In genomic region chr2:69227717-69228116, GRCh38 we compare ENCODE assay signal across 16 cellular contexts.
DNase-seq lines count a peak whose midpoint lies in the region; ATAC-seq and TF ChIP-seq lines count a peak whose summit lies in the region.
"Had no signal": no experiment of that assay in that cellular context is flagged by ENCODE, and none has a peak within 500 bp of the region (broad histone marks: within the 10 kb centered on the region; RNA-seq: fewer than 3 reads in every experiment).

No MANE protein-coding gene starts in this region.

- H3K27ac Mint-ChIP-seq in GM23338, result no peak overlapping the region
- H3K27ac Mint-ChIP-seq: H9 had no signal

- H3K9me3 ChIP-seq in Karpas-422 (ENCODE audit: low read length) (no peaks in the 10 kb centered on the region), mammary epithelial cell (replicated peaks; ENCODE audit: insufficient read depth, low read length) (no peaks in the 10 kb centered on the region), heart left ventricle (no peaks in the 10 kb centered on the region), hepatocyte (ENCODE audit: low read depth) (no peaks in the 10 kb centered on the region)
- H3K9me3 ChIP-seq: SJCRH30 had no signal

- TF ChIP-seq POLR2A in heart left ventricle (IDR thresholded peaks at IDR 0.05), result no peak

- H3K18ac ChIP-seq in mesendoderm (ENCODE audit: low read length), result no peak overlapping the region

- H3K4me2 ChIP-seq in GM23338, result no peak overlapping the region
- H3K4me2 ChIP-seq in Karpas-422 (ENCODE audit: low read depth, low read length, poor library complexity, severe bottlenecking), result no peak overlapping the region
- H3K4me2 ChIP-seq in mammary epithelial cell (ENCODE audit: insufficient read depth, low read depth, low read length), result no peak overlapping the region
- H3K4me2 ChIP-seq in mesendoderm (ENCODE audit: low read length), result no peak overlapping the region
- no peak overlapping the region for H3K4me2 ChIP-seq in hepatocyte

- intact Hi-C loops in mammary epithelial cell (cut with micrococcal nuclease) (no loop called here), heart left ventricle (cut with DNase I) (no loop called here)

- DNase-seq in GM23338 (ENCODE audit: low spot score) (peak; percentile 33), Karpas-422 (peak; percentile 48), mammary epithelial cell (peak; percentile 4), mesendoderm (peak; percentile 31), heart left ventricle (no peak), hepatocyte (ENCODE audit: low spot score) (no peak), SKM-1 (lab: John Stamatoyannopoulos, UW; ENCODE audit: unreplicated experiment) (no peak)
- DNase-seq: COR-L47, DMS153, H9, KG1, NCI-H1092, NCI-H2081 treated with DMSO at 0.1 percent for 48 hours, NCI-H226, NCI-H526, SJCRH30 had no signal

- H3K79me2 ChIP-seq in GM23338 (replicated peaks; ENCODE audit: insufficient read depth), result no peaks in the 10 kb centered on the region
- no peaks in the 10 kb centered on the region for H3K79me2 ChIP-seq in Karpas-422 (ENCODE audit: low read length)
- no peaks in the 10 kb centered on the region for H3K79me2 ChIP-seq in mammary epithelial cell (ENCODE audit: insufficient read depth, low read length)
- H3K79me2 ChIP-seq in mesendoderm (ENCODE audit: control insufficient read depth, insufficient read depth, low read length), result no peaks in the 10 kb centered on the region
- no peaks in the 10 kb centered on the region for H3K79me2 ChIP-seq in hepatocyte

- H3K4me3 Mint-ChIP-seq in GM23338, result no peak overlapping the region
- H3K4me3 Mint-ChIP-seq: H9 had no signal

- peaks cover 4% of the 10 kb centered on the region; the same call in 1 of the 3 replicates for H3K4me1 Mint-ChIP-seq in GM23338

- H3F3A ChIP-seq in GM23338 (replicated peaks; ENCODE audit: low read depth), result no peaks in the 10 kb centered on the region

- TF ChIP-seq CTCF in GM23338 (conservative IDR thresholded peaks at IDR 0.05; ENCODE audit: low read depth in 2 of 2), result no peak
- no peak for TF ChIP-seq CTCF in mammary epithelial cell (conservative IDR thresholded peaks at IDR 0.05 in 1 of 2, IDR thresholded peaks at IDR 0.05 in 1 of 2; ENCODE audit: extremely low read depth in 1 of 2, insufficient read depth in 1 of 2, low read depth in 1 of 2, low read length in 2 of 2)
- TF ChIP-seq CTCF in heart left ventricle (IDR thresholded peaks at IDR 0.05), result no peak
- no peak for TF ChIP-seq CTCF in hepatocyte (IDR thresholded peaks at IDR 0.05; ENCODE audit: poor library complexity)

- BruUV-seq in mammary epithelial cell (replicated peaks; lab: Mats Ljungman, UMichigan), result no TSS peak

- H4K20me1 ChIP-seq in GM23338 (replicated peaks; ENCODE audit: insufficient read depth) (no peaks in the 10 kb centered on the region), Karpas-422 (ENCODE audit: insufficient read depth, low read depth, low read length) (no peaks in the 10 kb centered on the region), mammary epithelial cell (ENCODE audit: insufficient read depth, low read length) (no peaks in the 10 kb centered on the region), hepatocyte (ENCODE audit: insufficient read depth, poor library complexity, severe bottlenecking) (no peaks in the 10 kb centered on the region)

- no peak overlapping the region for H2AK5ac ChIP-seq in mesendoderm (ENCODE audit: low read length)

- H2AFZ ChIP-seq in GM23338 (no peak overlapping the region), Karpas-422 (ENCODE audit: low read length) (no peak overlapping the region), mammary epithelial cell (ENCODE audit: low read depth, low read length) (no peak overlapping the region), hepatocyte (no peak overlapping the region)

- H3K23ac ChIP-seq in mesendoderm (ENCODE audit: low read length), result no peak overlapping the region

- H3K4me1 ChIP-seq in GM23338 (ENCODE audit: insufficient read depth), result no peaks in the 10 kb centered on the region; the same call in 1 of the 2 replicates
- H3K4me1 ChIP-seq in Karpas-422 (ENCODE audit: low read length), result no peaks in the 10 kb centered on the region
- no peaks in the 10 kb centered on the region for H3K4me1 ChIP-seq in mammary epithelial cell (ENCODE audit: insufficient read depth, low read length)
- H3K4me1 ChIP-seq in mesendoderm (ENCODE audit: control insufficient read depth, low read depth, low read length), result no peaks in the 10 kb centered on the region
- H3K4me1 ChIP-seq in heart left ventricle, result peaks cover 0 to 21% (median 12%) of the 10 kb centered on the region in 12 donors
- H3K4me1 ChIP-seq in hepatocyte (ENCODE audit: insufficient read depth), result peaks cover 19% of the 10 kb centered on the region

- H3K79me1 ChIP-seq in mesendoderm (ENCODE audit: low read length), result no peaks in the 10 kb centered on the region

- no peak overlapping the region for H3K56ac ChIP-seq in mesendoderm (ENCODE audit: low read length)

- H3K9ac ChIP-seq in Karpas-422 (ENCODE audit: low read length) (no peak overlapping the region), mammary epithelial cell (ENCODE audit: insufficient read depth, low read length) (no peak overlapping the region), mesendoderm (ENCODE audit: low read length) (no peak overlapping the region)

- no peak overlapping the region for H2BK5ac ChIP-seq in mesendoderm (ENCODE audit: low read length)

- H4K8ac ChIP-seq in mesendoderm (ENCODE audit: low read depth, low read length), result no peak overlapping the region

- H3K36me3 Mint-ChIP-seq in GM23338 (ENCODE audit: low read depth), result peaks cover 6% of the 10 kb centered on the region; the same call in 1 of the 3 replicates

- no peak overlapping the region for H4K5ac ChIP-seq in mesendoderm (ENCODE audit: low read length)

- H3K9me2 ChIP-seq in GM23338 (ENCODE audit: insufficient read depth) (peaks cover 4% of the 10 kb centered on the region; the same call in 1 of the 2 replicates), Karpas-422 (replicated peaks; ENCODE audit: insufficient read depth, low read length) (no peaks in the 10 kb centered on the region), hepatocyte (replicated peaks; ENCODE audit: insufficient read depth) (no peaks in the 10 kb centered on the region)

- ATAC-seq in GM23338 (peak; percentile 59; the same call in 2 of the 3 replicates), heart left ventricle (no peak)

- H2BK120ac ChIP-seq in mesendoderm (ENCODE audit: low read depth, low read length), result no peak overlapping the region

- no peak overlapping the region for H3K27ac ChIP-seq in GM23338 (ENCODE audit: low read depth)
- no peak overlapping the region for H3K27ac ChIP-seq in Karpas-422 (ENCODE audit: low read length)
- no peak overlapping the region for H3K27ac ChIP-seq in mammary epithelial cell (ENCODE audit: insufficient read depth, low read depth, low read length)
- H3K27ac ChIP-seq in mesendoderm (ENCODE audit: low read depth, low read length), result no peak overlapping the region
- H3K27ac ChIP-seq in heart left ventricle, result no peak overlapping the region
- no peak overlapping the region for H3K27ac ChIP-seq in hepatocyte
- H3K27ac ChIP-seq: SJCRH30 had no signal

- H3K27me3 Mint-ChIP-seq in GM23338 (ENCODE audit: insufficient read depth, low read depth, poor library complexity), result peaks cover 3% of the 10 kb centered on the region

- no peak overlapping the region for H2BK15ac ChIP-seq in mesendoderm (replicated peaks; ENCODE audit: low read depth)

- CTCF ChIA-PET in mammary epithelial cell (lab: Charles Lee; ENCODE audit: low non-redundant PET), result no interaction called here

- no peak overlapping the region for H3K4me3 ChIP-seq in GM23338
- no peak overlapping the region for H3K4me3 ChIP-seq in Karpas-422 (ENCODE audit: low read length)
- no peak overlapping the region for H3K4me3 ChIP-seq in mammary epithelial cell (replicated peaks in 1 of 3; ENCODE audit: insufficient read depth in 1 of 3, low read depth in 2 of 3, low read length in 3 of 3)
- H3K4me3 ChIP-seq in mesendoderm (ENCODE audit: low read length), result no peak overlapping the region
- no peak overlapping the region for H3K4me3 ChIP-seq in heart left ventricle
- no peak overlapping the region for H3K4me3 ChIP-seq in hepatocyte
- H3K4me3 ChIP-seq: SJCRH30 had no signal

- H3K36me3 ChIP-seq in GM23338 (ENCODE audit: insufficient read depth), result no peaks in the 10 kb centered on the region
- H3K36me3 ChIP-seq in Karpas-422 (ENCODE audit: insufficient read depth, low read length), result no peaks in the 10 kb centered on the region
- H3K36me3 ChIP-seq in mammary epithelial cell (ENCODE audit: insufficient read depth, low read length), result no peaks in the 10 kb centered on the region
- no peaks in the 10 kb centered on the region for H3K36me3 ChIP-seq in mesendoderm (ENCODE audit: control insufficient read depth, insufficient read depth, low read length)
- no peaks in the 10 kb centered on the region for H3K36me3 ChIP-seq in heart left ventricle
- no peaks in the 10 kb centered on the region for H3K36me3 ChIP-seq in hepatocyte (replicated peaks; ENCODE audit: insufficient read depth, low read depth)

- dilution Hi-C loops in mammary epithelial cell (cut with HindIII; ENCODE audit: low sequenced_read_pairs), result no loop called here

- H3K4ac ChIP-seq in mesendoderm (ENCODE audit: low read depth, low read length), result no peak overlapping the region

- H3K27me3 ChIP-seq in GM23338 (ENCODE audit: insufficient read depth) (no peaks in the 10 kb centered on the region), Karpas-422 (ENCODE audit: low read length) (no peaks in the 10 kb centered on the region), mammary epithelial cell (ENCODE audit: insufficient read depth, low read length) (no peaks in the 10 kb centered on the region), mesendoderm (ENCODE audit: insufficient read depth, low read length, poor library complexity) (no peaks in the 10 kb centered on the region), heart left ventricle (no peaks in the 10 kb centered on the region), hepatocyte (no peaks in the 10 kb centered on the region)
- H3K27me3 ChIP-seq: SJCRH30 had no signal

- H3K9me3 Mint-ChIP-seq in GM23338, result no peaks in the 10 kb centered on the region
- H3K9me3 Mint-ChIP-seq: H9 had no signal

- in situ Hi-C loops in mammary epithelial cell (cut with MboI; ENCODE audit: low sequenced_read_pairs in 2 of 2), result no loop called here

TF ChIP-seq in GM23338, 12 proteins besides CTCF, POLR2A, EP300 and RAD21:
- TF ChIP-seq STAT1 (IDR thresholded peaks at IDR 0.05; ENCODE audit: unreplicated experiment) (no peak), NANOG (IDR thresholded peaks at IDR 0.05; ENCODE audit: borderline replicate concordance) (no peak), ZNF331 (CRISPR knock-in tag; IDR thresholded peaks at IDR 0.05; ENCODE audit: low read depth) (no peak)

Comparison
In these comparisons a context has a peak if more than half of its experiments do, and no peak if none do; other contexts are left out.
1. DNase-seq: peak in GM23338 (single experiment), Karpas-422 (single experiment), mammary epithelial cell (single experiment) and mesendoderm (single experiment); none in heart left ventricle (0 of 5), hepatocyte (single experiment) and SKM-1 (single experiment).